In the genomic region with DNA sequence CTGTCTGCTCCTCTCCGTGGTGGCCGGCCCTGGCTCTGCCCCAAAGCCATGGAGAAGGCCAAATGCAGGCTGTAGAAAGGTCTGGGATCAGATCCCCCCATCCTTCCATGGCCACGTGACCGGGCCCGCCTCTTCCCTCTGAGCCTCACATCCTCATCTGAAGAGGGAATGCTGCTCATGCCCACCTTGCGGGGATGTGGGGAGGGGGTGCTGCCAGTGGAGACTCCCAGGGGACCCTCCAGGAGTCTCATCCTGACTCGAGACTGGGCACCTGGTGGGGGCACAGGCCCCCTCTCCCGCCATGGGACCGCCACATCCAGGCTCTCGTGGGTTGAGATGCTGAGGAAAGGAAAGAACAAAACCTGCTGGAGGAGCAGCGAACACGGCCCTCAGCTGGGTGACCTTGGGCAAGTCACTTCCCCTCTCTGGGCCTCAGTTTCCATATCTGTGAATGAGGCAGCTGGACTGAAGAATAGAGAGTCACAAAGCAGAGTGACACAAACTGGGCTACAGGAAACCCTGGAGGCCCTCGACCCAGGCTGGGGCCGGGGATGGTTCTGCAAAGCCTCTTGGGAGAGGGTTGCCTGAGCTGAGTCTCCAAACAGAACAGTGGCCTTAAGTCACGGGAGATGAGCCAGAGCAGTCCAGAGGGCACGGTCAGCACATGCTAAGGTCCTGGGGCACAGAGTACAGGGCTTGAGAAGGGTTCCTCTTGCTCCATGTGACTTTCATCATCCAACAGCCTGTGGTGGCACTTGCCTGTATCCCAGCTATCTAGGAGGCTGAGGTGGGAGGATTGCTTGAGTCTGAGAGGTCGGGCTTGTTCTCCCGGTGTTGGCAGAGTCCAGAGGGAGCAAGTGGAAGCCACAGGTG, we compare ENCODE assay signal across 14 cellular contexts. TPM values are rescaled to one million over a fixed set of nuclear protein-coding genes. Genes with fewer than 3 reads are reported as not detected.
A peak's percentile ranks its signal among the peaks of the same experiment; 100 is the strongest.
DNase-seq lines count a peak whose midpoint lies in the region; ATAC-seq and TF ChIP-seq lines count a peak whose summit lies in the region.
"Had no signal": no experiment of that assay in that cellular context is flagged by ENCODE, and none has a peak within 500 bp of the region (broad histone marks: within the 10 kb centered on the region; RNA-seq: fewer than 3 reads in every experiment).

No MANE protein-coding gene starts in this region.

- peaks cover 9% of the 10 kb centered on the region for H3K27me3 Mint-ChIP-seq in GM23338 (ENCODE audit: insufficient read depth, low read depth, poor library complexity)

- H3K79me2 ChIP-seq in Karpas-422 (ENCODE audit: low read length) (no peaks in the 10 kb centered on the region), GM23338 (replicated peaks; ENCODE audit: insufficient read depth) (no peaks in the 10 kb centered on the region)

- WGBS in thymus = 71% methylated on average over 18 of the region's 18 CpGs

- H3F3A ChIP-seq in GM23338 (replicated peaks; ENCODE audit: low read depth) = no peaks in the 10 kb centered on the region

- H3K9me2 ChIP-seq in Karpas-422 (replicated peaks; ENCODE audit: insufficient read depth, low read length) = no peaks in the 10 kb centered on the region
- H3K9me2 ChIP-seq in GM23338 (ENCODE audit: insufficient read depth) = no peaks in the 10 kb centered on the region

- H3K4me2 ChIP-seq in Karpas-422 (ENCODE audit: low read depth, low read length, poor library complexity, severe bottlenecking) = peak overlapping the region; percentile 33
- H3K4me2 ChIP-seq in GM23338 = no peak overlapping the region

- ATAC-seq in Right ventricle myocardium inferior (no peak), GM23338 (no peak), GM19035 (IDR thresholded peaks at IDR 0.05; ENCODE audit: unreplicated experiment) (no peak)

- H3K4me3 ChIP-seq in left ventricle myocardium inferior (peak overlapping the region; percentile 15), Karpas-422 (ENCODE audit: low read length) (peak overlapping the region; percentile 47; the same call in 1 of the 2 replicates), colonic mucosa (no peak overlapping the region), thymus (ENCODE audit: low read length) (no peak overlapping the region), GM23338 (no peak overlapping the region), BE2C (ENCODE audit: low read depth, low read length) (no peak overlapping the region)
- H3K4me3 ChIP-seq: HAP-1 had no signal

- H3K36me3 ChIP-seq in left ventricle myocardium inferior (no peaks in the 10 kb centered on the region), Karpas-422 (ENCODE audit: insufficient read depth, low read length) (no peaks in the 10 kb centered on the region), colonic mucosa (no peaks in the 10 kb centered on the region), thymus (ENCODE audit: control insufficient read depth, insufficient read depth) (no peaks in the 10 kb centered on the region), GM23338 (ENCODE audit: insufficient read depth) (no peaks in the 10 kb centered on the region), BE2C (no peaks in the 10 kb centered on the region)
- H3K36me3 ChIP-seq: HAP-1 had no signal

- H3K4me1 ChIP-seq in left ventricle myocardium inferior = peaks cover 21% of the 10 kb centered on the region
- H3K4me1 ChIP-seq in Karpas-422 (ENCODE audit: low read length) = peaks cover 23% of the 10 kb centered on the region
- H3K4me1 ChIP-seq in colonic mucosa = no peaks in the 10 kb centered on the region
- peaks cover 21% of the 10 kb centered on the region for H3K4me1 ChIP-seq in thymus (ENCODE audit: control insufficient read depth, insufficient read depth, low read length)
- H3K4me1 ChIP-seq in GM23338 (ENCODE audit: insufficient read depth) = no peaks in the 10 kb centered on the region
- H3K4me1 ChIP-seq in BE2C = no peaks in the 10 kb centered on the region
- H3K4me1 ChIP-seq: HAP-1 had no signal

- DNase-seq in left ventricle myocardium inferior (no peak), Right ventricle myocardium inferior (ENCODE audit: missing footprints) (no peak), Karpas-422 (no peak), colonic mucosa (no peak), GM23338 (ENCODE audit: low spot score) (no peak), BE2C (no peak)
- DNase-seq: NCI-H510A treated with DMSO at 0.1 percent for 48 hours had no signal

- H3K27ac ChIP-seq in left ventricle myocardium inferior (replicated peaks) = no peak overlapping the region
- H3K27ac ChIP-seq in Karpas-422 (ENCODE audit: low read length) = no peak overlapping the region
- H3K27ac ChIP-seq in colonic mucosa = peak overlapping the region; percentile 53
- H3K27ac ChIP-seq in thymus (ENCODE audit: low read depth) = peak overlapping the region; percentile 97
- no peak overlapping the region for H3K27ac ChIP-seq in GM23338 (ENCODE audit: low read depth)

- H3K4me3 Mint-ChIP-seq in GM23338 = no peak overlapping the region
- H3K4me3 Mint-ChIP-seq: brain had no signal

- no peak for TF ChIP-seq CTCF in left ventricle myocardium inferior (IDR thresholded peaks at IDR 0.05; ENCODE audit: borderline replicate concordance)
- TF ChIP-seq CTCF in colonic mucosa (IDR thresholded peaks at IDR 0.05) = no peak
- no peak for TF ChIP-seq CTCF in GM23338 (conservative IDR thresholded peaks at IDR 0.05; ENCODE audit: low read depth in 2 of 2)
- no peak for TF ChIP-seq CTCF in BE2C (IDR thresholded peaks at IDR 0.05; ENCODE audit: low read depth, low read length)

- no peak overlapping the region for H3K27ac Mint-ChIP-seq in GM23338
- H3K27ac Mint-ChIP-seq: brain had no signal

- no peaks in the 10 kb centered on the region for H3K9me3 Mint-ChIP-seq in GM23338

- H3K36me3 Mint-ChIP-seq in GM23338 (ENCODE audit: low read depth) = no peaks in the 10 kb centered on the region
- H3K36me3 Mint-ChIP-seq: brain had no signal

- peaks cover 2% of the 10 kb centered on the region; the same call in 1 of the 3 replicates for H3K4me1 Mint-ChIP-seq in GM23338
- H3K4me1 Mint-ChIP-seq: brain had no signal

- intact Hi-C loops in left ventricle myocardium inferior (cut with micrococcal nuclease) (no loop called here), Right ventricle myocardium inferior (cut with DNase I) (no loop called here), colonic mucosa (cut with DNase I) (no loop called here)

- H3K9me3 ChIP-seq in left ventricle myocardium inferior (replicated peaks) = no peaks in the 10 kb centered on the region
- H3K9me3 ChIP-seq in Karpas-422 (ENCODE audit: low read length) = no peaks in the 10 kb centered on the region
- H3K9me3 ChIP-seq in colonic mucosa = no peaks in the 10 kb centered on the region
- no peaks in the 10 kb centered on the region for H3K9me3 ChIP-seq in thymus (ENCODE audit: control insufficient read depth)
- no peaks in the 10 kb centered on the region for H3K9me3 ChIP-seq in BE2C
- H3K9me3 ChIP-seq: HAP-1 had no signal

- H3K27me3 ChIP-seq in left ventricle myocardium inferior (ENCODE audit: low read depth) (no peaks in the 10 kb centered on the region), Karpas-422 (ENCODE audit: low read length) (no peaks in the 10 kb centered on the region), colonic mucosa (no peaks in the 10 kb centered on the region), thymus (ENCODE audit: control insufficient read depth, insufficient read depth) (no peaks in the 10 kb centered on the region), GM23338 (ENCODE audit: insufficient read depth) (no peaks in the 10 kb centered on the region), BE2C (no peaks in the 10 kb centered on the region)

- H4K20me1 ChIP-seq in Karpas-422 (ENCODE audit: insufficient read depth, low read depth, low read length) = no peaks in the 10 kb centered on the region
- H4K20me1 ChIP-seq in GM23338 (replicated peaks; ENCODE audit: insufficient read depth) = no peaks in the 10 kb centered on the region

- H3K9ac ChIP-seq in Karpas-422 (ENCODE audit: low read length) = peak overlapping the region; percentile 38
- H3K9ac ChIP-seq in colonic mucosa (ENCODE audit: low read depth in 2 of 2, low read length in 2 of 2) = peak overlapping the region in 1 of 2 donors; percentile 24

- H2AFZ ChIP-seq in Karpas-422 (ENCODE audit: low read length) = no peak overlapping the region
- no peak overlapping the region for H2AFZ ChIP-seq in GM23338

RNA-seq across cellular contexts. Expression of a gene that starts 30.1 kb away (rescaled TPM):
- total RNA-seq in left ventricle myocardium inferior (2.9 TPM), Right ventricle myocardium inferior (6.0 TPM), colonic mucosa (1 to 10 TPM; 3.2 to 3.7 TPM)
- total RNA-seq in Karpas-422 (2014; rRNA removed; shearing (Covaris generic); ENCODE audit: low replicate concordance) = 2.9 and 8.1 TPM in 2 replicates
- polyA plus RNA-seq in thymus (109 TPM), GM23338 (2016; fragmentation: Nextera tagmentation; extraction: Ambion mirVana) (104 and 108 TPM in 2 replicates)
- 79.2 and 84.7 TPM in 2 replicates for total RNA-seq in GM23338 (2014; rRNA removed; shearing (Covaris generic))
- polyA plus RNA-seq in BE2C (2012; ENCODE audit: insufficient read depth, insufficient read length, low read depth) = 0.83 TPM
- polyA plus RNA-seq: neural cell had no signal

RNA-seq across cellular contexts. Expression of a gene that starts 43.2 kb away (rescaled TPM):
- not detected for total RNA-seq in left ventricle myocardium inferior
- not detected for total RNA-seq in Right ventricle myocardium inferior
- not detected in 2 replicates for total RNA-seq in Karpas-422 (2014; rRNA removed; shearing (Covaris generic); ENCODE audit: low replicate concordance)
- total RNA-seq in colonic mucosa = not detected
- polyA plus RNA-seq in thymus = not detected
- total RNA-seq in GM23338 (2014; rRNA removed; shearing (Covaris generic)) = not detected in 2 replicates
- not detected in 2 replicates for polyA plus RNA-seq in GM23338 (2016; fragmentation: Nextera tagmentation; extraction: Ambion mirVana)
- not detected for polyA plus RNA-seq in BE2C (2012; ENCODE audit: insufficient read depth, insufficient read length, low read depth)
- total RNA-seq: epithelial cell of proximal tubule, SK-MEL-5 had no signal
- polyA plus RNA-seq: neural cell had no signal

RNA-seq across cellular contexts. Expression of a gene that starts 47.5 kb away (rescaled TPM):
- total RNA-seq in left ventricle myocardium inferior = not detected
- total RNA-seq in Right ventricle myocardium inferior = not detected
- total RNA-seq in Karpas-422 (2014; rRNA removed; shearing (Covaris generic); ENCODE audit: low replicate concordance) = not detected in 2 replicates
- total RNA-seq in colonic mucosa = not detected
- polyA plus RNA-seq in thymus = not detected
- not detected in 2 replicates for total RNA-seq in GM23338 (2014; rRNA removed; shearing (Covaris generic))
- polyA plus RNA-seq in GM23338 (2016; fragmentation: Nextera tagmentation; extraction: Ambion mirVana) = not detected in 2 replicates
- polyA plus RNA-seq in BE2C (2012; ENCODE audit: insufficient read depth, insufficient read length, low read depth) = not detected
- total RNA-seq: epithelial cell of proximal tubule, SK-MEL-5 had no signal
- polyA plus RNA-seq: neural cell had no signal

RNA-seq across cellular contexts. Expression of a gene that starts 50.4 kb away (rescaled TPM):
- total RNA-seq in left ventricle myocardium inferior = not detected
- not detected for total RNA-seq in Right ventricle myocardium inferior
- not detected in 2 replicates for total RNA-seq in Karpas-422 (2014; rRNA removed; shearing (Covaris generic); ENCODE audit: low replicate concordance)
- not detected for total RNA-seq in colonic mucosa
- polyA plus RNA-seq in thymus = 5.2 TPM
- total RNA-seq in GM23338 (2014; rRNA removed; shearing (Covaris generic)) = not detected in 2 replicates
- polyA plus RNA-seq in GM23338 (2016; fragmentation: Nextera tagmentation; extraction: Ambion mirVana) = not detected in 2 replicates
- not detected for polyA plus RNA-seq in BE2C (2012; ENCODE audit: insufficient read depth, insufficient read length, low read depth)
- total RNA-seq: epithelial cell of proximal tubule, SK-MEL-5 had no signal
- polyA plus RNA-seq: neural cell had no signal

RNA-seq across cellular contexts. Expression of a gene that starts 55.2 kb away (rescaled TPM):
- not detected for total RNA-seq in left ventricle myocardium inferior
- total RNA-seq in Right ventricle myocardium inferior = not detected
- total RNA-seq in Karpas-422 (2014; rRNA removed; shearing (Covaris generic); ENCODE audit: low replicate concordance) = not detected in 2 replicates
- total RNA-seq in colonic mucosa = not detected
- 0.34 TPM for polyA plus RNA-seq in thymus
- not detected in 2 replicates for total RNA-seq in GM23338 (2014; rRNA removed; shearing (Covaris generic))
- 1.2 and 2.1 TPM in 2 replicates for polyA plus RNA-seq in GM23338 (2016; fragmentation: Nextera tagmentation; extraction: Ambion mirVana)
- not detected for polyA plus RNA-seq in BE2C (2012; ENCODE audit: insufficient read depth, insufficient read length, low read depth)
- total RNA-seq: epithelial cell of proximal tubule, SK-MEL-5 had no signal
- polyA plus RNA-seq: neural cell had no signal

Comparison
In these comparisons a context has a peak if more than half of its experiments do, and no peak if none do; other contexts are left out.
1. H3K27ac ChIP-seq: peak in colonic mucosa (single experiment) and thymus (single experiment); none in left ventricle myocardium inferior (single experiment), Karpas-422 (single experiment) and GM23338 (single experiment).
2. H3K4me3 ChIP-seq: peak in left ventricle myocardium inferior (single experiment) and Karpas-422 (single experiment); none in colonic mucosa (single experiment), thymus (single experiment), GM23338 (single experiment) and BE2C (single experiment).